Comparison of ENCODE assay signal across 25 cellular contexts in genomic region chr6:42724825-42725224, GRCh38. TPM values are rescaled to one million over a fixed set of nuclear protein-coding genes. Genes with fewer than 3 reads are reported as not detected.
"Had no signal": no experiment of that assay in that cellular context is flagged by ENCODE, and none has a peak within 500 bp of the region (broad histone marks: within the 10 kb centered on the region; RNA-seq: fewer than 3 reads in every experiment).

No MANE protein-coding gene starts in this region.

- H3K9me3 ChIP-seq: neutrophil, suprapubic skin, transverse colon, upper lobe of right lung, uterus had no signal

- H3K27ac ChIP-seq: dorsolateral prefrontal cortex, neutrophil, parathyroid adenoma, suprapubic skin, transverse colon, upper lobe of right lung, uterus had no signal

- H3K27ac Mint-ChIP-seq: memory B cell; natural killer cell treated with Interleukin-12 subunit alpha and Interleukin-12 subunit beta and Interleukin-15 and Interleukin-18, amount 100 ng/mL, for 72 hours; progenitor cell of endocrine pancreas; stimulated activated naive CD8-positive, alpha-beta T cell treated with anti-CD3 and anti-CD28 coated beads, Interleukin-15, amount 100 ng/mL, for 72 hours had no signal

- H3K4me3 ChIP-seq: dorsolateral prefrontal cortex, lung, smooth muscle cell, suprapubic skin, transverse colon, upper lobe of right lung, uterus had no signal

- H3K9me3 Mint-ChIP-seq: memory B cell; natural killer cell treated with Interleukin-12 subunit alpha and Interleukin-12 subunit beta and Interleukin-15 and Interleukin-18, amount 100 ng/mL, for 72 hours; neural crest cell; stimulated activated naive CD8-positive, alpha-beta T cell treated with anti-CD3 and anti-CD28 coated beads, Interleukin-15, amount 100 ng/mL, for 72 hours had no signal

- ATAC-seq: left lobe of liver; natural killer cell treated with Interleukin-12 subunit alpha and Interleukin-12 subunit beta and Interleukin-15 and Interleukin-18, amount 100 ng/mL, for 72 hours; sciatic nerve; stimulated activated naive CD8-positive, alpha-beta T cell treated with anti-CD3 and anti-CD28 coated beads, Interleukin-15, amount 100 ng/mL, for 72 hours; upper lobe of right lung had no signal

- DNase-seq: dorsolateral prefrontal cortex; effector CD4-positive, alpha-beta T cell; stimulated activated CD4-positive, alpha-beta T cell treated with anti-CD3 and anti-CD28 coated beads, Interleukin-12 subunit alpha, Interleukin-12 subunit beta, amount 100 ng/mL, for 4 hours; stimulated activated CD4-positive, alpha-beta T cell treated with anti-CD3 and anti-CD28 coated beads, Interleukin-1b, Interleukin-23, amount 100 ng/mL, for 48 hours; stimulated activated CD4-positive, alpha-beta T cell treated with anti-CD3 and anti-CD28 coated beads, Interleukin-4, amount 100 ng/mL, for 1 hour; stimulated activated CD8-positive, alpha-beta memory T cell treated with anti-CD3 and anti-CD28 coated beads, Interleukin-4, amount 100 ng/mL, for 48 hours; stimulated activated naive CD4-positive, alpha-beta T cell; stimulated activated naive CD8-positive, alpha-beta T cell treated with anti-CD3 and anti-CD28 coated beads, Interleukin-15, amount 100 ng/mL, for 72 hours; transverse colon; uterus had no signal

- H2AFZ ChIP-seq: parathyroid adenoma had no signal

- H3K27me3 ChIP-seq: dorsolateral prefrontal cortex, suprapubic skin, transverse colon, upper lobe of right lung, uterus had no signal

- FAIRE-seq: frontal cortex, kidney had no signal

- H3K9ac ChIP-seq: parathyroid adenoma had no signal

- H3K36me3 ChIP-seq: neutrophil, suprapubic skin, transverse colon, upper lobe of right lung, uterus had no signal

- H3K4me3 Mint-ChIP-seq: memory B cell; natural killer cell treated with Interleukin-12 subunit alpha and Interleukin-12 subunit beta and Interleukin-15 and Interleukin-18, amount 100 ng/mL, for 72 hours; neural crest cell; stimulated activated naive CD8-positive, alpha-beta T cell treated with anti-CD3 and anti-CD28 coated beads, Interleukin-15, amount 100 ng/mL, for 72 hours had no signal

- H3K27me3 Mint-ChIP-seq: progenitor cell of endocrine pancreas; stimulated activated naive CD8-positive, alpha-beta T cell treated with anti-CD3 and anti-CD28 coated beads, Interleukin-15, amount 100 ng/mL, for 72 hours had no signal

- H3K4me1 Mint-ChIP-seq: neural crest cell had no signal

- H3K4me2 ChIP-seq: smooth muscle cell had no signal

- H3K36me3 Mint-ChIP-seq: memory B cell; natural killer cell treated with Interleukin-12 subunit alpha and Interleukin-12 subunit beta and Interleukin-15 and Interleukin-18, amount 100 ng/mL, for 72 hours had no signal

- H3K79me2 ChIP-seq: parathyroid adenoma had no signal

- H3K4me1 ChIP-seq: uterus had no signal

RNA-seq across cellular contexts. Expression of gene PRPH2, which starts 2.4 kb away (rescaled TPM):
- total RNA-seq: left lobe of liver, mononuclear cell, neural crest cell, progenitor cell of endocrine pancreas, smooth muscle cell had no signal
- polyA plus RNA-seq: smooth muscle cell had no signal
